10 cellular contexts compared by ENCODE assay signal in the genomic region with DNA sequence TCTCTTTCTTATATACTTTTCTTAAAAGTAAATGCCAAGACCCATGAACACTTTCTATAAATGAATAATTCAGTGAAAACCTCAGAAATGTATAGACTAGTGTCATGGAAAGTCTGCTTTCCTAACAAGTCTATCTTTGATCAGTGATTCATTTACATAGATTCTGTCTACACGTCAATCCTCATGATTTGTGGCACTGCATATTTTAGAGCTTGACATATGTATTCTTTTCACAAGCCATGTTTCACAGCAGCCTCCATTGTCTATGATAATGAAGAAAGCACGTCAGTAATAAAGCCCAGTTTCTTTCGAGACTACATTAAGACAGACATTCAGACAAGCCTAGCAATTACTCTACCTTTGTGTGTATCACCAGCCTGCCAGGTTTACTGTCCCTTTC.
"Had no signal": no experiment of that assay in that cellular context is flagged by ENCODE, and none has a peak within 500 bp of the region (broad histone marks: within the 10 kb centered on the region; RNA-seq: fewer than 3 reads in every experiment).

No MANE protein-coding gene starts in this region.

- H3K27ac Mint-ChIP-seq: GM23338, H9, HFFc6 had no signal

- H3K4me3 ChIP-seq: GM23248, GM23338, HAP-1 had no signal

- H3K9me3 ChIP-seq: HAP-1 had no signal

- FAIRE-seq: H1 had no signal

- H3K27ac ChIP-seq: GM23248 had no signal

- H3K36me3 ChIP-seq: HAP-1 had no signal

- DNase-seq: GM23248, GOT3, H7, H9, HCEC 1CT, HFFc6 had no signal

- H3K9me3 Mint-ChIP-seq: GM23338, H9, HFFc6 had no signal

- H2AFZ ChIP-seq: GM23248, GM23338 had no signal

- H3K4me1 Mint-ChIP-seq: GM23338 had no signal

- H3K4me2 ChIP-seq: GM23338 had no signal

- ATAC-seq: GM23338, HCT116 had no signal

- H3K4me3 Mint-ChIP-seq: GM23338, H9, HFFc6 had no signal

- H3K4me1 ChIP-seq: HAP-1 had no signal

- H3K9ac ChIP-seq: GM23248 had no signal
